18 cellular contexts compared by ENCODE assay signal in genomic region chr2:169705927-169706326, GRCh38. TPM values are rescaled to one million over a fixed set of nuclear protein-coding genes. Genes with fewer than 3 reads are reported as not detected.
DNase-seq lines count a peak whose midpoint lies in the region; ATAC-seq and TF ChIP-seq lines count a peak whose summit lies in the region.
"Had no signal": no experiment of that assay in that cellular context is flagged by ENCODE, and none has a peak within 500 bp of the region (broad histone marks: within the 10 kb centered on the region; RNA-seq: fewer than 3 reads in every experiment).

No MANE protein-coding gene starts in this region.

- peaks cover 6% of the 10 kb centered on the region for H3K79me1 ChIP-seq in mesenchymal stem cell (replicated peaks; ENCODE audit: low read length, poor library complexity, severe bottlenecking)

- no peak overlapping the region for H2AK5ac ChIP-seq in mesenchymal stem cell (ENCODE audit: low read length, severe bottlenecking)

- DNase-seq in Caki2 (ENCODE audit: low read depth) (peak; percentile 36), SK-N-MC (ENCODE audit: low read depth, low spot score) (no peak), fibroblast of mammary gland (ENCODE audit: low read depth) (peak; percentile 54), mesenchymal stem cell (peak; percentile 72), psoas muscle (no peak), middle frontal gyrus (ENCODE audit: extremely low spot score, low spot score) (no peak)
- DNase-seq in stimulated activated CD4-positive, alpha-beta T cell treated with anti-CD3 and anti-CD28 coated beads, Interleukin-2, amount 100 ng/mL, for 24 hours, result no peak
- DNase-seq: activated CD4-positive, alpha-beta T cell treated with anti-CD3 and anti-CD28 coated beads, Interleukin-2, amount 50 U/mL, for 1 hour; activated CD8-positive, alpha-beta memory T cell treated with anti-CD3 and anti-CD28 coated beads, Interleukin-2, amount 50 U/mL, for 4 hours; activated effector memory CD4-positive, alpha-beta T cell treated with Interleukin-2 at 50 U/mL for 16 hours; effector CD8-positive, alpha-beta T cell; GDM1; NCI-H69; T-cell had no signal

- no peak overlapping the region for H4K8ac ChIP-seq in mesenchymal stem cell (ENCODE audit: low read length)

- no peak overlapping the region for H2BK15ac ChIP-seq in mesenchymal stem cell (ENCODE audit: low read depth, poor library complexity, severe bottlenecking)

- in situ Hi-C loops in Caki2 (cut with HindIII; ENCODE audit: low pct_unique_long_range_greater_than_20kb, low sequenced_read_pairs), result no loop called here

- H3K36me3 ChIP-seq in SK-N-MC (ENCODE audit: insufficient read depth, low read length) (peaks cover 7% of the 10 kb centered on the region; the same call in 1 of the 2 replicates), mesenchymal stem cell (ENCODE audit: control insufficient read depth in 1 of 2, insufficient read depth in 2 of 2, low read depth in 1 of 2, low read length in 2 of 2) (peaks cover 0 to 4% of the 10 kb centered on the region in 2 experiments), psoas muscle (ENCODE audit: insufficient read depth in 1 of 2, low read depth in 1 of 2) (peaks cover 3 to 8% of the 10 kb centered on the region in 2 donors)
- H3K36me3 ChIP-seq: thoracic aorta had no signal

- no peaks in the 10 kb centered on the region for H3K9me3 ChIP-seq in SK-N-MC (ENCODE audit: low read depth, low read length)
- H3K9me3 ChIP-seq in mesenchymal stem cell (ENCODE audit: control insufficient read depth, low read length), result no peaks in the 10 kb centered on the region
- no peaks in the 10 kb centered on the region for H3K9me3 ChIP-seq in psoas muscle
- H3K9me3 ChIP-seq: BLaER1 treated with 17β-estradiol and CSF1 and Interleukin-3, amounts not matched to agents 10 nM and 100 nM; thoracic aorta had no signal

- no peak overlapping the region for H4K91ac ChIP-seq in mesenchymal stem cell (ENCODE audit: low read length)

- no peak overlapping the region for H3K18ac ChIP-seq in mesenchymal stem cell (ENCODE audit: low read depth in 1 of 2, low read length in 2 of 2)

- H3K9ac ChIP-seq in SK-N-MC (ENCODE audit: insufficient read length) (no peak overlapping the region), mesenchymal stem cell (ENCODE audit: low read length) (no peak overlapping the region)
- H3K9ac ChIP-seq: BLaER1 treated with 17β-estradiol and CSF1 and Interleukin-3, amounts not matched to agents 10 nM and 100 nM had no signal

- H3K4me3 ChIP-seq in SK-N-MC (no peak overlapping the region), fibroblast of mammary gland (ENCODE audit: control insufficient read depth, low read depth, low read length) (no peak overlapping the region), mesenchymal stem cell (ENCODE audit: insufficient read depth in 1 of 2, low read depth in 1 of 2, low read length in 2 of 2) (no peak overlapping the region), psoas muscle (no peak overlapping the region)
- H3K4me3 ChIP-seq: BLaER1 treated with 17β-estradiol and CSF1 and Interleukin-3, amounts not matched to agents 10 nM and 100 nM; GM12878; thoracic aorta had no signal

- no CpG with 5 or more reads among the region's 2 CpGs for WGBS in mesenchymal stem cell
- WGBS in psoas muscle, 3 donors, result 92 to 98% (median 97%) methylated on average over 2 of the region's 2 CpGs

- no peak overlapping the region for H2BK12ac ChIP-seq in mesenchymal stem cell (ENCODE audit: low read length in 2 of 2)

- no peak overlapping the region for H2BK5ac ChIP-seq in mesenchymal stem cell (ENCODE audit: low read depth, low read length, poor library complexity, severe bottlenecking)

- peaks cover 3% of the 10 kb centered on the region for H3K4me1 ChIP-seq in mesenchymal stem cell (ENCODE audit: control insufficient read depth, insufficient read depth, low read depth, low read length)
- peaks cover 19% of the 10 kb centered on the region for H3K4me1 ChIP-seq in psoas muscle
- H3K4me1 ChIP-seq: BLaER1 treated with 17β-estradiol and CSF1 and Interleukin-3, amounts not matched to agents 10 nM and 100 nM had no signal

- intact Hi-C loops in psoas muscle (cut with DNase I), result no loop called here

- no peak overlapping the region for H3K4ac ChIP-seq in mesenchymal stem cell (ENCODE audit: low read depth in 1 of 2, low read length in 2 of 2)

- no peak overlapping the region for H2AFZ ChIP-seq in mesenchymal stem cell (ENCODE audit: low read depth, low read length)

- H3K23ac ChIP-seq in mesenchymal stem cell (ENCODE audit: low read length in 2 of 2), result no peak overlapping the region

- no peak for ATAC-seq in psoas muscle
- ATAC-seq: GM12878, T-cell had no signal

- H2BK120ac ChIP-seq in mesenchymal stem cell (ENCODE audit: low read depth, low read length), result no peak overlapping the region

- no peak for TF ChIP-seq CTCF in fibroblast of mammary gland (conservative IDR thresholded peaks at IDR 0.05; ENCODE audit: control insufficient read depth, insufficient read depth, low read depth, low read length)
- TF ChIP-seq CTCF in psoas muscle (IDR thresholded peaks at IDR 0.05), result no peak

- no peak overlapping the region for H3K14ac ChIP-seq in mesenchymal stem cell (ENCODE audit: low read length in 2 of 2)

- H3K27ac ChIP-seq in SK-N-MC, result peak overlapping the region; percentile 63
- H3K27ac ChIP-seq in mesenchymal stem cell (ENCODE audit: low read length, poor library complexity, severe bottlenecking), result peak overlapping the region; percentile 12
- H3K27ac ChIP-seq in psoas muscle, result no peak overlapping the region
- H3K27ac ChIP-seq: BLaER1 treated with 17β-estradiol and CSF1 and Interleukin-3, amounts not matched to agents 10 nM and 100 nM; thoracic aorta had no signal

- no peaks in the 10 kb centered on the region for H3K27me3 ChIP-seq in mesenchymal stem cell (ENCODE audit: control insufficient read depth in 1 of 2, insufficient read depth in 1 of 2, low read length in 2 of 2)
- H3K27me3 ChIP-seq in psoas muscle (ENCODE audit: insufficient read depth in 3 of 3, low read length in 2 of 3), result no peaks in the 10 kb centered on the region
- H3K27me3 ChIP-seq: BLaER1 treated with 17β-estradiol and CSF1 and Interleukin-3, amounts not matched to agents 10 nM and 100 nM had no signal

- no peak overlapping the region for H3K4me2 ChIP-seq in mesenchymal stem cell (ENCODE audit: low read length, poor library complexity, severe bottlenecking)
- H3K4me2 ChIP-seq: BLaER1 treated with 17β-estradiol and CSF1 and Interleukin-3, amounts not matched to agents 10 nM and 100 nM had no signal

RNA-seq across cellular contexts. Expression of gene PHOSPHO2, which starts 11.7 kb away (rescaled TPM):
- 7.5 and 10.8 TPM in 2 replicates for total RNA-seq in Caki2 (2014; rRNA removed; shearing (Covaris generic); ENCODE audit: low replicate concordance)
- polyA plus RNA-seq in mesenchymal stem cell (2013, experiment 1 of 2), result 1.5 TPM
- polyA plus RNA-seq in mesenchymal stem cell (2013, experiment 2 of 2), result 1.5 TPM
- total RNA-seq in psoas muscle, result 1 to 10 TPM in 3 of 4 donors, under 1 TPM in 1; 0.86 to 2.3 (median 1.4) TPM
- 1 to 10 TPM; 1.6 to 7.5 (median 1.9) TPM for polyA plus RNA-seq in psoas muscle

RNA-seq across cellular contexts. Expression of gene CFAP210, which starts 11.7 kb away (rescaled TPM):
- total RNA-seq in Caki2 (2014; rRNA removed; shearing (Covaris generic); ENCODE audit: low replicate concordance), result not detected in 2 replicates
- polyA plus RNA-seq in mesenchymal stem cell (2013, experiment 1 of 2), result 0.17 TPM
- 0.15 TPM for polyA plus RNA-seq in mesenchymal stem cell (2013, experiment 2 of 2)
- not detected for total RNA-seq in psoas muscle
- polyA plus RNA-seq in psoas muscle, result under 1 TPM in 2 of 3 donors, not detected in 1; 0.03 to 0.04 TPM
- total RNA-seq: GM12878, pulmonary artery endothelial cell, thoracic aorta had no signal
- polyA plus RNA-seq: GM12878 had no signal

RNA-seq across cellular contexts. Expression of gene KLHL23, which starts 27.7 kb away (rescaled TPM):
- total RNA-seq in Caki2 (2014; rRNA removed; shearing (Covaris generic); ENCODE audit: low replicate concordance), result 7.7 and 11.8 TPM in 2 replicates
- polyA plus RNA-seq in mesenchymal stem cell (2013, experiment 1 of 2), result 1.8 TPM
- 1.7 TPM for polyA plus RNA-seq in mesenchymal stem cell (2013, experiment 2 of 2)
- total RNA-seq in psoas muscle, result 1 to 10 TPM; 4.4 to 8.9 (median 7.6) TPM
- polyA plus RNA-seq in psoas muscle, result 1 to 10 TPM; 2.6 to 7.9 (median 4.8) TPM

Comparison
In these comparisons a context has a peak if more than half of its experiments do, and no peak if none do; other contexts are left out.
1. DNase-seq: peak in Caki2 (single experiment), fibroblast of mammary gland (single experiment) and mesenchymal stem cell (single experiment); none in SK-N-MC (single experiment), psoas muscle (0 of 2), middle frontal gyrus (single experiment) and stimulated activated CD4-positive, alpha-beta T cell treated with anti-CD3 and anti-CD28 coated beads, Interleukin-2, amount 100 ng/mL, for 24 hours (0 of 2).